ENCODE assay signal across 8 cellular contexts in genomic region chr15:33195283-33195682, GRCh38. TPM values are rescaled to one million over a fixed set of nuclear protein-coding genes. Genes with fewer than 3 reads are reported as not detected.
DNase-seq lines count a peak whose midpoint lies in the region; ATAC-seq and TF ChIP-seq lines count a peak whose summit lies in the region.

No MANE protein-coding gene starts in this region.

- intact Hi-C loops in MCF 10A (cut with micrococcal nuclease): no loop called here

- no peak overlapping the region for H3K23ac ChIP-seq in mesenchymal stem cell (ENCODE audit: low read length in 2 of 2)

- H2BK12ac ChIP-seq in mesenchymal stem cell (ENCODE audit: low read length in 2 of 2): no peak overlapping the region

- H3K79me1 ChIP-seq in mesenchymal stem cell (replicated peaks; ENCODE audit: low read length, poor library complexity, severe bottlenecking): no peaks in the 10 kb centered on the region

- H3K36me3 Mint-ChIP-seq in activated T-cell treated with anti-CD3 and anti-CD28 coated beads, Interleukin-2, amount 50 U/mL, for 4 hours (ENCODE audit: insufficient read depth): no peaks in the 10 kb centered on the region
- H3K36me3 Mint-ChIP-seq in MCF 10A (ENCODE audit: insufficient read depth, unreplicated experiment): no peaks in the 10 kb centered on the region

- H3K27me3 ChIP-seq in mesenchymal stem cell (ENCODE audit: control insufficient read depth in 1 of 2, insufficient read depth in 1 of 2, low read length in 2 of 2) (peaks cover 19 to 47% of the 10 kb centered on the region in 2 experiments), tibial nerve (peaks cover 0 to 18% of the 10 kb centered on the region in 2 donors)

- H2BK15ac ChIP-seq in mesenchymal stem cell (ENCODE audit: low read depth, poor library complexity, severe bottlenecking): no peak overlapping the region

- TF ChIP-seq CTCF in MCF 10A (IDR thresholded peaks at IDR 0.05; ENCODE audit: unreplicated experiment) (no peak), tibial nerve (IDR thresholded peaks at IDR 0.05) (no peak)

- peaks cover 3% of the 10 kb centered on the region for H3K27me3 Mint-ChIP-seq in activated T-cell treated with anti-CD3 and anti-CD28 coated beads, Interleukin-2, amount 50 U/mL, for 4 hours (ENCODE audit: low read depth)
- H3K27me3 Mint-ChIP-seq in MCF 10A (ENCODE audit: insufficient read depth, unreplicated experiment): no peaks in the 10 kb centered on the region

- CTCF ChIA-PET in MCF 10A (lab: Yijun Ruan, JAX): interaction anchor here (1.4 to 1.5 kb wide), 2 partner anchors 63 to 506 kb away, joined by 4 read pairs; no protein-coding TSS in a partner anchor

- H3K4ac ChIP-seq in mesenchymal stem cell (ENCODE audit: low read depth in 1 of 2, low read length in 2 of 2): no peak overlapping the region

- ATAC-seq in activated T-cell treated with anti-CD3 and anti-CD28 coated beads, Interleukin-2, amount 50 U/mL, for 4 hours: no peak
- no peak for ATAC-seq in GM18873 (IDR thresholded peaks at IDR 0.05; ENCODE audit: low FRiP score, unreplicated experiment)

- no peak overlapping the region for H4K8ac ChIP-seq in mesenchymal stem cell (ENCODE audit: low read length)

- peaks cover 21% of the 10 kb centered on the region for H3K4me1 Mint-ChIP-seq in activated T-cell treated with anti-CD3 and anti-CD28 coated beads, Interleukin-2, amount 50 U/mL, for 4 hours (ENCODE audit: low read depth)
- H3K4me1 Mint-ChIP-seq in MCF 10A (ENCODE audit: insufficient read depth, unreplicated experiment): peaks cover 9% of the 10 kb centered on the region

- no peak overlapping the region for H4K91ac ChIP-seq in mesenchymal stem cell (ENCODE audit: low read length)

- H2BK120ac ChIP-seq in mesenchymal stem cell (ENCODE audit: low read depth, low read length): no peak overlapping the region

- POLR2A ChIA-PET in MCF 10A (lab: Yijun Ruan, JAX): interaction anchor here (0.9 to 1.0 kb wide), 2 partner anchors 8 to 11 kb away, joined by 3 to 5 read pairs; no protein-coding TSS in a partner anchor

- peak overlapping the region; percentile 67 to 89 for H3K4me3 ChIP-seq in mesenchymal stem cell (ENCODE audit: insufficient read depth in 1 of 2, low read depth in 1 of 2, low read length in 2 of 2)
- peak overlapping the region; percentile 16 to 53 (median 42) for H3K4me3 ChIP-seq in tibial nerve

- H3K36me3 ChIP-seq in mesenchymal stem cell (ENCODE audit: control insufficient read depth in 1 of 2, insufficient read depth in 2 of 2, low read depth in 1 of 2, low read length in 2 of 2) (no peaks in the 10 kb centered on the region), tibial nerve (no peaks in the 10 kb centered on the region)

- no peak overlapping the region for H2BK5ac ChIP-seq in mesenchymal stem cell (ENCODE audit: low read depth, low read length, poor library complexity, severe bottlenecking)

- H3K4me2 ChIP-seq in mesenchymal stem cell (ENCODE audit: low read length, poor library complexity, severe bottlenecking): peak overlapping the region; percentile 94

- H2AK5ac ChIP-seq in mesenchymal stem cell (ENCODE audit: low read length, severe bottlenecking): no peak overlapping the region

- peak overlapping the region; percentile 76 for H3K9ac ChIP-seq in mesenchymal stem cell (ENCODE audit: low read length)

- no peak for TF ChIP-seq POLR2A in tibial nerve (IDR thresholded peaks at IDR 0.05)

- peak overlapping the region; percentile 87 for H2AFZ ChIP-seq in mesenchymal stem cell (ENCODE audit: low read depth, low read length)

- H3K4me3 Mint-ChIP-seq in activated T-cell treated with anti-CD3 and anti-CD28 coated beads, Interleukin-2, amount 50 U/mL, for 4 hours: peak overlapping the region; percentile 76
- peak overlapping the region; percentile 76 for H3K4me3 Mint-ChIP-seq in MCF 10A (ENCODE audit: unreplicated experiment)

- DNase-seq in activated T-cell treated with anti-CD3 and anti-CD28 coated beads, Interleukin-2, amount 50 U/mL, for 4 hours: no peak
- no peak for DNase-seq in activated T-cell treated with anti-CD3 and anti-CD28 coated beads, Interleukin-2, amount 50 U/mL, for 1 hour
- DNase-seq in MCF 10A (ENCODE audit: unreplicated experiment) (no peak), mesenchymal stem cell (no peak), tibial nerve (ENCODE audit: low spot score in 2 of 2) (no peak), mesenteric fat pad (ENCODE audit: low spot score) (no peak)
- no peak for DNase-seq in stimulated activated CD4-positive, alpha-beta T cell treated with anti-CD3 and anti-CD28 coated beads, Interleukin-2, amount 100 ng/mL, for 48 hours

- H3K18ac ChIP-seq in mesenchymal stem cell (ENCODE audit: low read depth in 1 of 2, low read length in 2 of 2): no peak overlapping the region

- no peak overlapping the region for H3K14ac ChIP-seq in mesenchymal stem cell (ENCODE audit: low read length in 2 of 2)

- H3K27ac ChIP-seq in mesenchymal stem cell (ENCODE audit: low read length, poor library complexity, severe bottlenecking) (no peak overlapping the region), tibial nerve (peak overlapping the region in 2 of 4 donors; percentile 26 to 67)

- WGBS in mesenchymal stem cell: 46% methylated on average over 7 of the region's 7 CpGs
- 48 to 52% methylated on average over 7 of the region's 7 CpGs for WGBS in tibial nerve, 2 donors

- H3K27ac Mint-ChIP-seq in MCF 10A (ENCODE audit: low read depth, unreplicated experiment): peak overlapping the region; percentile 46

- no TSS peak for BruUV-seq in MCF 10A (replicated peaks; lab: Mats Ljungman, UMichigan)

- H3K9me3 ChIP-seq in mesenchymal stem cell (ENCODE audit: control insufficient read depth, low read length) (no peaks in the 10 kb centered on the region), tibial nerve (no peaks in the 10 kb centered on the region)

- H3K9me3 Mint-ChIP-seq in activated T-cell treated with anti-CD3 and anti-CD28 coated beads, Interleukin-2, amount 50 U/mL, for 4 hours: no peaks in the 10 kb centered on the region
- H3K9me3 Mint-ChIP-seq in MCF 10A (ENCODE audit: unreplicated experiment): no peaks in the 10 kb centered on the region

- no peak for TF ChIP-seq EP300 in tibial nerve (IDR thresholded peaks at IDR 0.05)

- H3K4me1 ChIP-seq in mesenchymal stem cell (ENCODE audit: control insufficient read depth, insufficient read depth, low read depth, low read length) (peaks cover 7% of the 10 kb centered on the region), tibial nerve (peaks cover 0 to 5% (median 2%) of the 10 kb centered on the region in 4 donors)

RNA-seq across cellular contexts. Expression of gene FMN1, which starts 0.8 kb away (rescaled TPM):
- total RNA-seq in activated T-cell treated with anti-CD3 and anti-CD28 coated beads, Interleukin-2, amount 50 U/mL, for 4 hours: under 1 TPM; 0.14 to 0.66 (median 0.48) TPM
- total RNA-seq in MCF 10A (2022) (1.2 and 1.6 TPM in 2 replicates), tibial nerve (10 to 100 TPM; 15.1 to 62.1 (median 20.7) TPM), mesenteric fat pad (37.1 TPM)
- 0.22 TPM for polyA plus RNA-seq in mesenchymal stem cell (2013, experiment 1 of 2)
- 0.33 TPM for polyA plus RNA-seq in mesenchymal stem cell (2013, experiment 2 of 2)
